Comparison of ENCODE assay signal across 13 cellular contexts in genomic region chr2:132979339-132980093, GRCh38.
DNase-seq lines count a peak whose midpoint lies in the region; ATAC-seq lines count a peak whose summit lies in the region.
"Had no signal": no experiment of that assay in that cellular context is flagged by ENCODE, and none has a peak within 500 bp of the region (broad histone marks: within the 10 kb centered on the region; RNA-seq: fewer than 3 reads in every experiment).

No MANE protein-coding gene starts in this region.

- ATAC-seq in GM18511 (IDR thresholded peaks at IDR 0.05; ENCODE audit: unreplicated experiment) (peak; percentile 80), GM19397 (IDR thresholded peaks at IDR 0.05; ENCODE audit: unreplicated experiment) (peak; percentile 64), HG02938 (IDR thresholded peaks at IDR 0.05; ENCODE audit: unreplicated experiment) (peak; percentile 81), HG02970 (IDR thresholded peaks at IDR 0.05; ENCODE audit: low FRiP score, unreplicated experiment) (no peak)
- ATAC-seq: left lobe of liver, upper lobe of right lung had no signal

- DNase-seq in M059J (ENCODE audit: low read depth) (peak; percentile 13), middle frontal gyrus (ENCODE audit: extremely low spot score, low spot score) (no peak), GF-D8 (lab: John Stamatoyannopoulos, UW) (no peak), LoVo (ENCODE audit: low spot score) (no peak)
- DNase-seq: activated CD4-positive, alpha-beta T cell treated with anti-CD3 and anti-CD28 coated beads for 1 hour; IMR-90; stimulated activated naive CD4-positive, alpha-beta T cell treated with Interleukin-2 at 50 U/mL for 16 hours; upper lobe of right lung had no signal
